1 cellular context compared by ENCODE assay signal in the genomic region with DNA sequence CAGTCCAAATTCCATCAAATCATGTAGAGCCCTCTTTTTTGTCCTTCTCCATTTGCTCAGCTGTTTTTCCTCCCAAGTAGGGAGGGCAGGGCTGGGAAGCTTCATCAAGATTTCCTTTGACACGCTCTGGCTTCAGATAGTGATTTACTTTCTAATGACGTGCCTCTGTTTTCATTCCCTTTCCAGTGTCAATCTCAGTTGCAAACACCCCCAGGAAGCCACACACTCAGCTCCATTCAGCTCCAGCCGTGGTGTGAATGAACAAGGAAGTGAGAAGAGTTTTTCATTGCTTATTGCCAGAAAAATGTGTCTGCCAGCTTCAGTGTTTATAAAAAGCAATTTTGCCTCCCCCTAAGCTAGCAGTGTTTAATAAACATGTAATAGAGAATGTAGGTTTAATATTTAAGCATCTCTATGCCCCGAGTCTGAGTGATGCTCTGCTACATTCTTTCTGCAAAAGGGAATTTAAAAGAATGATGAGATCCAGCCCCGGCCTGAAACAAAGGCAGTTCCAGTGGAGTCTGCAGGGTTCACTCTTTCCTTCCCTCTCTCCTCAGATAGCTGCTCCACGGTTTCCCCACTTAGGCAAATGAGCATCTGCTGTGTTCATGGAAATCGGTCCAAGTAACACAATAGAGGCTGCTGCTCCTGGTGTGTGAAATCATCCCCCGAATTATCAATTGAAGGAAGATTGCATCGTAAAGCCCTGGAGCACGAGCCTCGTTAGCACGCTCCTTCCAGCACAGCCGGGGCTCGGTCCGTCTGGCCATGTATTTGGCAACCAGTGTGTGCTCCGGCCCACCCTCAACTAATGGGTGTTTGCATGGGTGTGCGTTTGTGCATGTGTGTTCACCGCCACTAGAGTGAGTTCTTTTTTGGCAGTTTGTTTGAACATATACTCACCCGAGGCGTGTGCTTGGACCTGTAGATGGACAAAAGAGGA.
TF ChIP-seq lines count a peak whose summit lies in the region.

No MANE protein-coding gene starts in this region.

TF ChIP-seq in H1, 55 proteins besides CTCF, POLR2A, EP300 and RAD21:
- TF ChIP-seq EZH2 (IDR thresholded peaks at IDR 0.05; ENCODE audit: low read depth, low read length, severe bottlenecking) = no peak
- no peak for TF ChIP-seq KDM1A (IDR thresholded peaks at IDR 0.05; ENCODE audit: borderline replicate concordance, low read length)
- TF ChIP-seq PHF8 (conservative IDR thresholded peaks at IDR 0.05; ENCODE audit: low read depth, low read length) = no peak
- no peak for TF ChIP-seq SP2 (IDR thresholded peaks at IDR 0.05; ENCODE audit: low read length)
- no peak for TF ChIP-seq GABPA (IDR thresholded peaks at IDR 0.05; ENCODE audit: borderline replicate concordance, insufficient read depth, low read length)
- TF ChIP-seq TCF12 (IDR thresholded peaks at IDR 0.05; ENCODE audit: low read depth, low read length) = no peak
TF ChIP-seq in H1: peak in this region for 0.
